27 cellular contexts compared by ENCODE assay signal in the genomic region with DNA sequence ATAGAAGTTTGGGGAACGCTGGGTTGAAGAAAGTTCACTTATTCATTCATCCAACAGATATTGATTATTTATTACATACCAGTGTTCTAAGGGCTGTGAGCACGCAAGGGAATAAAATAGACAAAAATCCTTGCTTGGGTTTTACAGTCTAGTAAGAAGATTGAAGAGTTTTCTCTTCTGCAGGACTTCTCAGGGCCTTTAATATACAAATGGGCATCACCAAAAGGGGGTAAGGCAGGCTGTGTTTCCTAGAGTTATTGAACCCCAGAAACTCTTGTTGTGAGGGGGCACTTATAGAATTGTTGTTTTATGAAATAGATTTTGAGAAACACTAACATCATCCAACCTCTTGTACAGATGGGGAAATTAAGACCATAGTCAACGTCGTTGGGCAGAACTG.
"Had no signal": no experiment of that assay in that cellular context is flagged by ENCODE, and none has a peak within 500 bp of the region (broad histone marks: within the 10 kb centered on the region; RNA-seq: fewer than 3 reads in every experiment).

No MANE protein-coding gene starts in this region.

- H3K27me3 ChIP-seq: colonic mucosa, foreskin keratinocyte, heart left ventricle had no signal

- H3K9me3 Mint-ChIP-seq: dendritic cell treated with granulocyte-macrophage colony-stimulating factor and Interleukin-4, amounts not matched to agents 40 ng/mL and 50 ng/mL, for 4 days; effector memory CD8-positive, alpha-beta T cell; endodermal cell had no signal

- H3K9me3 ChIP-seq: colonic mucosa, esophagus muscularis mucosa, esophagus squamous epithelium, gastrocnemius medialis, gastroesophageal sphincter, heart left ventricle, heart right ventricle had no signal

- H3K27ac ChIP-seq: colonic mucosa, coronary artery, dorsolateral prefrontal cortex, epithelial cell of prostate, esophagus muscularis mucosa, esophagus squamous epithelium, foreskin keratinocyte, gastrocnemius medialis, gastroesophageal sphincter, heart left ventricle, heart right ventricle had no signal

- H3K4me3 Mint-ChIP-seq: dendritic cell treated with granulocyte-macrophage colony-stimulating factor and Interleukin-4, amounts not matched to agents 40 ng/mL and 50 ng/mL, for 4 days; effector memory CD8-positive, alpha-beta T cell; endodermal cell had no signal

- H3K4me3 ChIP-seq: colonic mucosa, coronary artery, dorsolateral prefrontal cortex, esophagus muscularis mucosa, esophagus squamous epithelium, gastrocnemius medialis, gastroesophageal sphincter, heart left ventricle, heart right ventricle had no signal

- H3K27ac Mint-ChIP-seq: dendritic cell treated with granulocyte-macrophage colony-stimulating factor and Interleukin-4, amounts not matched to agents 40 ng/mL and 50 ng/mL, for 4 days; effector memory CD8-positive, alpha-beta T cell; endodermal cell had no signal

- FAIRE-seq: colon, endometrium, frontal cortex had no signal

- H3K36me3 ChIP-seq: colonic mucosa, esophagus muscularis mucosa, esophagus squamous epithelium, gastrocnemius medialis, gastroesophageal sphincter, heart left ventricle, heart right ventricle had no signal

- DNase-seq: colonic mucosa; cortex of kidney; dermis blood vessel endothelial cell; dorsolateral prefrontal cortex; effector CD4-positive, alpha-beta T cell; effector CD8-positive, alpha-beta T cell; effector memory CD4-positive, alpha-beta T cell; effector memory CD8-positive, alpha-beta T cell; endodermal cell; erythroblast; esophagus squamous epithelium; foreskin keratinocyte; foreskin melanocyte; gastrocnemius medialis; glutamatergic neuron; head of caudate nucleus; heart left ventricle; heart right ventricle had no signal

- H3K4me1 ChIP-seq: colonic mucosa had no signal

- ATAC-seq: effector memory CD8-positive, alpha-beta T cell; esophagus mucosa; foreskin keratinocyte; gastrocnemius medialis; gastroesophageal sphincter; heart left ventricle had no signal
